ENCODE assay signal across 13 cellular contexts in the genomic region with DNA sequence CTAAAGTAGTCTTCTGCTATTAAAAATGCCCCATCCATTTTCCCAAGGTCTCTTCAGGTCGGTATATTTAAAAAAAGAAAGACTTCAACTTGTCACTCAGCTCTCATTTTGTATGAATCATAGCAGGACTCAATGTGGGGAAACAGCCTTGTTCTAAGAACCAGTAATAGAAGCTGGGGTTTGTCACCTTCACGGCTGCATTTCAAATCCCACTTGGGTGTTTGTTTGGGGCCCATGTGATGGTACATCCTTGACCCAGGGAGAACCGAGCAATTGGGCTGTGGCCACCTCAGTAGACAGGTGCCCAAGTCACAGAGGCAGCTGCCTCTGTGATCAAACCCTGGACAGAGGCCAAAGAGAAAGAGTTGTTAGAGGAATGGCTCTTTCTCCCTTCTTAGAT.
A peak's percentile ranks its signal among the peaks of the same experiment; 100 is the strongest.
DNase-seq lines count a peak whose midpoint lies in the region; ATAC-seq, FAIRE-seq and TF ChIP-seq lines count a peak whose summit lies in the region.
"Had no signal": no experiment of that assay in that cellular context is flagged by ENCODE, and none has a peak within 500 bp of the region (broad histone marks: within the 10 kb centered on the region; RNA-seq: fewer than 3 reads in every experiment).

No MANE protein-coding gene starts in this region.

- DNase-seq in DMS79 treated with DMSO at 0.1 percent for 48 hours (lab: John Stamatoyannopoulos, UW) (peak; percentile 19), DMS79 (lab: John Stamatoyannopoulos, UW) (no peak), SJCRH30 (peak; percentile 61 to 77), renal cortical epithelial cell (ENCODE audit: low read depth) (peak; percentile 30), inferior parietal cortex (ENCODE audit: extremely low spot score) (no peak), urothelium cell line (ENCODE audit: low spot score) (no peak)
- DNase-seq: 8988T; stimulated activated CD4-positive, alpha-beta T cell treated with anti-CD3 and anti-CD28 coated beads, Interleukin-1b, Interleukin-23, amount 100 ng/mL, for 48 hours had no signal

- CTCF ChIA-PET in HEK293 (lab: Yijun Ruan, JAX): interaction anchor here (0.7 to 2.9 kb wide), 7 partner anchors 11 to 396 kb away, joined by 3 to 15 read pairs (median 5); no protein-coding TSS in a partner anchor

- H3K36me3 ChIP-seq in HEK293 (ENCODE audit: control insufficient read depth in 2 of 2, insufficient read depth in 1 of 2, low read length in 2 of 2) (no peaks in the 10 kb centered on the region), SJCRH30 (no peaks in the 10 kb centered on the region)
- H3K36me3 ChIP-seq: SJSA1, suprapubic skin had no signal

- H3K27ac ChIP-seq in HEK293 (ENCODE audit: extremely low read depth, low read depth, low read length) (no peak overlapping the region), SJCRH30 (0 out of 2 replicates have a peak overlapping the region, but pooled peaks have one; percentile 0)
- H3K27ac ChIP-seq: epithelial cell of prostate, SJSA1, suprapubic skin had no signal

- ATAC-seq in GM21576 (IDR thresholded peaks at IDR 0.05; ENCODE audit: unreplicated experiment): no peak

- FAIRE-seq in urothelium cell line (lab: Jason Lieb, UNC): no peak

- no peaks in the 10 kb centered on the region for H3K9me3 ChIP-seq in HEK293 (ENCODE audit: control insufficient read depth, insufficient read depth, low read depth, low read length)
- no peaks in the 10 kb centered on the region for H3K9me3 ChIP-seq in SJCRH30 (replicated peaks)
- H3K9me3 ChIP-seq: SJSA1, suprapubic skin had no signal

- no peak overlapping the region for H3K4me3 ChIP-seq in HEK293 (ENCODE audit: low read depth, low read length)
- H3K4me3 ChIP-seq in SJCRH30: no peak overlapping the region
- H3K4me3 ChIP-seq: SJSA1, suprapubic skin had no signal

- H3K27me3 ChIP-seq in SJCRH30: no peaks in the 10 kb centered on the region
- H3K27me3 ChIP-seq: SJSA1, suprapubic skin had no signal

- POLR2A ChIA-PET in HEK293 (lab: Yijun Ruan, JAX): interaction anchor here (0.7 to 1.2 kb wide), 3 partner anchors 28 to 340 kb away, joined by 3 to 5 read pairs (median 3); no protein-coding TSS in a partner anchor

- H3K4me1 ChIP-seq in HEK293 (ENCODE audit: control insufficient read depth, insufficient read depth, low read length): no peaks in the 10 kb centered on the region
- peaks cover 15% of the 10 kb centered on the region for H3K4me1 ChIP-seq in SJCRH30

- TF ChIP-seq CTCF in HEK293 (tag by site-specific recombination; IDR thresholded peaks at IDR 0.05): no peak

TF ChIP-seq in HEK293, 187 proteins besides CTCF, POLR2A, EP300 and RAD21:
- TF ChIP-seq, protein P1, sequence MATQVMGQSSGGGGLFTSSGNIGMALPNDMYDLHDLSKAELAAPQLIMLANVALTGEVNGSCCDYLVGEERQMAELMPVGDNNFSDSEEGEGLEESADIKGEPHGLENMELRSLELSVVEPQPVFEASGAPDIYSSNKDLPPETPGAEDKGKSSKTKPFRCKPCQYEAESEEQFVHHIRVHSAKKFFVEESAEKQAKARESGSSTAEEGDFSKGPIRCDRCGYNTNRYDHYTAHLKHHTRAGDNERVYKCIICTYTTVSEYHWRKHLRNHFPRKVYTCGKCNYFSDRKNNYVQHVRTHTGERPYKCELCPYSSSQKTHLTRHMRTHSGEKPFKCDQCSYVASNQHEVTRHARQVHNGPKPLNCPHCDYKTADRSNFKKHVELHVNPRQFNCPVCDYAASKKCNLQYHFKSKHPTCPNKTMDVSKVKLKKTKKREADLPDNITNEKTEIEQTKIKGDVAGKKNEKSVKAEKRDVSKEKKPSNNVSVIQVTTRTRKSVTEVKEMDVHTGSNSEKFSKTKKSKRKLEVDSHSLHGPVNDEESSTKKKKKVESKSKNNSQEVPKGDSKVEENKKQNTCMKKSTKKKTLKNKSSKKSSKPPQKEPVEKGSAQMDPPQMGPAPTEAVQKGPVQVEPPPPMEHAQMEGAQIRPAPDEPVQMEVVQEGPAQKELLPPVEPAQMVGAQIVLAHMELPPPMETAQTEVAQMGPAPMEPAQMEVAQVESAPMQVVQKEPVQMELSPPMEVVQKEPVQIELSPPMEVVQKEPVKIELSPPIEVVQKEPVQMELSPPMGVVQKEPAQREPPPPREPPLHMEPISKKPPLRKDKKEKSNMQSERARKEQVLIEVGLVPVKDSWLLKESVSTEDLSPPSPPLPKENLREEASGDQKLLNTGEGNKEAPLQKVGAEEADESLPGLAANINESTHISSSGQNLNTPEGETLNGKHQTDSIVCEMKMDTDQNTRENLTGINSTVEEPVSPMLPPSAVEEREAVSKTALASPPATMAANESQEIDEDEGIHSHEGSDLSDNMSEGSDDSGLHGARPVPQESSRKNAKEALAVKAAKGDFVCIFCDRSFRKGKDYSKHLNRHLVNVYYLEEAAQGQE (tag by site-specific recombination; IDR thresholded peaks at IDR 0.05): 0 out of 2 replicates have a peak, but pooled peaks have one; percentile 12
- TF ChIP-seq ZNF600 (tag by site-specific recombination; IDR thresholded peaks at IDR 0.05): no peak

Comparison
In these comparisons a context has a peak if more than half of its experiments do, and no peak if none do; other contexts are left out.
1. DNase-seq: peak in DMS79 treated with DMSO at 0.1 percent for 48 hours (single experiment), SJCRH30 (2 of 2) and renal cortical epithelial cell (single experiment); none in DMS79 (single experiment), inferior parietal cortex (single experiment) and urothelium cell line (single experiment).